Comparison of ENCODE assay signal across 2 cellular contexts in genomic region chr1:35595684-35596083, GRCh38.
TF ChIP-seq lines count a peak whose summit lies in the region.

No MANE protein-coding gene starts in this region.

TF ChIP-seq in HepG2, 621 proteins besides CTCF, POLR2A, EP300 and RAD21 (continues in another document):
- TF ChIP-seq, protein P1, sequence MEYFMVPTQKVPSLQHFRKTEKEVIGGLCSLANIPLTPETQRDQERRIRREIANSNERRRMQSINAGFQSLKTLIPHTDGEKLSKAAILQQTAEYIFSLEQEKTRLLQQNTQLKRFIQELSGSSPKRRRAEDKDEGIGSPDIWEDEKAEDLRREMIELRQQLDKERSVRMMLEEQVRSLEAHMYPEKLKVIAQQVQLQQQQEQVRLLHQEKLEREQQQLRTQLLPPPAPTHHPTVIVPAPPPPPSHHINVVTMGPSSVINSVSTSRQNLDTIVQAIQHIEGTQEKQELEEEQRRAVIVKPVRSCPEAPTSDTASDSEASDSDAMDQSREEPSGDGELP (IDR thresholded peaks at IDR 0.05; ENCODE audit: borderline replicate concordance, low read depth) = no peak
- TF ChIP-seq FOXK1 (CRISPR knock-in tag; IDR thresholded peaks at IDR 0.05; ENCODE audit: borderline replicate concordance, low read depth) (no peak), ZNF34 (CRISPR knock-in tag; IDR thresholded peaks at IDR 0.05; ENCODE audit: borderline replicate concordance) (no peak), NCOA5 (CRISPR knock-in tag; IDR thresholded peaks at IDR 0.05) (no peak), LCORL (IDR thresholded peaks at IDR 0.05) (no peak), LCORL (CRISPR knock-in tag; IDR thresholded peaks at IDR 0.05) (no peak), NCOA1 (CRISPR knock-in tag; IDR thresholded peaks at IDR 0.05) (no peak), NBN (conservative IDR thresholded peaks at IDR 0.05) (no peak), HINFP (CRISPR knock-in tag; IDR thresholded peaks at IDR 0.05; ENCODE audit: low read depth) (no peak), RARA (CRISPR knock-in tag; IDR thresholded peaks at IDR 0.05) (no peak), JDP2 (CRISPR knock-in tag; IDR thresholded peaks at IDR 0.05; ENCODE audit: borderline replicate concordance) (no peak), CEBPB (IDR thresholded peaks at IDR 0.05; ENCODE audit: borderline replicate concordance, low read depth, low read length) (no peak), AGO2 (optimal IDR thresholded peaks at IDR 0.05; ENCODE audit: low read depth, low read length) (no peak), MEIS2 (CRISPR knock-in tag; IDR thresholded peaks at IDR 0.05) (no peak)
- TF ChIP-seq, protein P2, sequence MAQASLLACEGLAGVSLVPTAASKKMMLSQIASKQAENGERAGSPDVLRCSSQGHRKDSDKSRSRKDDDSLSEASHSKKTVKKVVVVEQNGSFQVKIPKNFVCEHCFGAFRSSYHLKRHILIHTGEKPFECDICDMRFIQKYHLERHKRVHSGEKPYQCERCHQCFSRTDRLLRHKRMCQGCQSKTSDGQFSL (CRISPR knock-in tag; IDR thresholded peaks at IDR 0.05) = no peak
- TF ChIP-seq, protein P3, sequence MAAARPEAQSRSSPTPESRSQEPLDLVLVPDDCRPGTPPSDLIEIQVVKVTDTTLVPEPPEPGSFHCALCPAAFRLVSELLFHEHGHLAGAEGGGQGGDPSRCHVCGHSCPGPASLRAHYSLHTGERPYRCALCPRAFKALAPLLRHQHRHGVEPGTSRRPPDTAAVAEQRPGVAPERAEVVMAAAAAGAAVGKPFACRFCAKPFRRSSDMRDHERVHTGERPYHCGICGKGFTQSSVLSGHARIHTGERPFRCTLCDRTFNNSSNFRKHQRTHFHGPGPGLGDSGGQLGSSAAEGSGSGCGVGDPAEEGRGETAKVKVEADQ (CRISPR knock-in tag; IDR thresholded peaks at IDR 0.05; ENCODE audit: borderline replicate concordance) = no peak

TF ChIP-seq in K562, 482 proteins besides CTCF, POLR2A, EP300 and RAD21:
- TF ChIP-seq SUPT5H (IDR thresholded peaks at IDR 0.05) = peak; percentile 47; the same call in 1 of the 2 replicates
- TF ChIP-seq SMARCA4 (IDR thresholded peaks at IDR 0.05) = no peak
- TF ChIP-seq SIX5 (IDR thresholded peaks at IDR 0.05; ENCODE audit: borderline replicate concordance in 1 of 2, insufficient read depth in 1 of 2, low read depth in 1 of 2, low read length in 2 of 2) = no peak
- no peak for TF ChIP-seq ZNF143 (CRISPR knock-in tag; IDR thresholded peaks at IDR 0.05)
- no peak for TF ChIP-seq ZNF644 (tag; IDR thresholded peaks at IDR 0.05; ENCODE audit: low read depth)
- no peak for TF ChIP-seq DIDO1 (tag; IDR thresholded peaks at IDR 0.05; ENCODE audit: low read depth)
- peak; percentile 19 for TF ChIP-seq POLR2B (IDR thresholded peaks at IDR 0.05; ENCODE audit: low read depth, partially characterized antibody)
- TF ChIP-seq, protein P4, sequence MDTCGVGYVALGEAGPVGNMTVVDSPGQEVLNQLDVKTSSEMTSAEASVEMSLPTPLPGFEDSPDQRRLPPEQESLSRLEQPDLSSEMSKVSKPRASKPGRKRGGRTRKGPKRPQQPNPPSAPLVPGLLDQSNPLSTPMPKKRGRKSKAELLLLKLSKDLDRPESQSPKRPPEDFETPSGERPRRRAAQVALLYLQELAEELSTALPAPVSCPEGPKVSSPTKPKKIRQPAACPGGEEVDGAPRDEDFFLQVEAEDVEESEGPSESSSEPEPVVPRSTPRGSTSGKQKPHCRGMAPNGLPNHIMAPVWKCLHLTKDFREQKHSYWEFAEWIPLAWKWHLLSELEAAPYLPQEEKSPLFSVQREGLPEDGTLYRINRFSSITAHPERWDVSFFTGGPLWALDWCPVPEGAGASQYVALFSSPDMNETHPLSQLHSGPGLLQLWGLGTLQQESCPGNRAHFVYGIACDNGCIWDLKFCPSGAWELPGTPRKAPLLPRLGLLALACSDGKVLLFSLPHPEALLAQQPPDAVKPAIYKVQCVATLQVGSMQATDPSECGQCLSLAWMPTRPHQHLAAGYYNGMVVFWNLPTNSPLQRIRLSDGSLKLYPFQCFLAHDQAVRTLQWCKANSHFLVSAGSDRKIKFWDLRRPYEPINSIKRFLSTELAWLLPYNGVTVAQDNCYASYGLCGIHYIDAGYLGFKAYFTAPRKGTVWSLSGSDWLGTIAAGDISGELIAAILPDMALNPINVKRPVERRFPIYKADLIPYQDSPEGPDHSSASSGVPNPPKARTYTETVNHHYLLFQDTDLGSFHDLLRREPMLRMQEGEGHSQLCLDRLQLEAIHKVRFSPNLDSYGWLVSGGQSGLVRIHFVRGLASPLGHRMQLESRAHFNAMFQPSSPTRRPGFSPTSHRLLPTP (IDR thresholded peaks at IDR 0.05; ENCODE audit: borderline replicate concordance, extremely low read depth, insufficient read length) = no peak
- TF ChIP-seq CC2D1A (IDR thresholded peaks at IDR 0.05) = no peak
